In the genomic region with DNA sequence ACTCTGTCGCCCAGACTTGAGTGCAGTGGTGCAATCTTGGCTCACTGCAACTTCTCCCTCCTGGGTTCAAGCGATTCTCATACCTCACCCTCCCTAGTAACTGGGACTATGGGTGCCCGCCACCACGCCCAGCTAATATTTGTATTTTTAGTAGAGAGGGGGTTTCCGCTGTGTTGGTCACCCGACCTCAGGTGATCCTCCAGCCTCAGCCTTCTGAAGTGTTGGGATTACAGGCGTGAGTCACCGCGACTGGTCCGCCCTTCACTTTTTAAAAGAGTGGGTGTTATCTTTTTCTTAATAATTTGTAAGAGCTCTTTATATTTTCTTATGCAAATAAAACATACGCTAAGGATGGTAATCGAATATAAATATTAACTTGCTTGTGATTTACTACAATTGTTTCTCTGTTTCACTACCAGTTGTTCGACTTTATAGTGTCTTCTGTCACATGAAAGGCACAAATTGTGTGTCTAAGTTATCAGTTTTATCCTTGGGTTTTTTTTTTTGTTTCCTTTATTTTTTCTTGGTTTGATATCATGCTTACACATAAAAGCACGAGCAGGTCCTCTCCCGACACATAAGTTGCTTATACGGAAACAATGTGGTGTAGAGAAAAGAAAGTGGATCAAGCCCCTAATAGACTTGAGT, we compare ENCODE assay signal across 8 cellular contexts. TPM values are rescaled to one million over a fixed set of nuclear protein-coding genes. Genes with fewer than 3 reads are reported as not detected.
DNase-seq lines count a peak whose midpoint lies in the region; ATAC-seq and TF ChIP-seq lines count a peak whose summit lies in the region.

No MANE protein-coding gene starts in this region.

- BruUV-seq in OCI-LY7 (replicated peaks; lab: Mats Ljungman, UMichigan), result no TSS peak

- H3K27me3 ChIP-seq in CD8-positive, alpha-beta memory T cell (ENCODE audit: insufficient read depth, low read length, poor library complexity, severe bottlenecking), result no peaks in the 10 kb centered on the region

- peak overlapping the region; percentile 97 for H2AFZ ChIP-seq in OCI-LY7 (ENCODE audit: low read length)

- intact Hi-C loops in OCI-LY7 (cut with micrococcal nuclease; ENCODE audit: unreplicated experiment) (loop anchor here (2.0 to 10.0 kb wide), 4 partner anchors 49 to 487 kb away; partner anchors contain the start of gene MAP3K1), natural killer cell (cut with micrococcal nuclease) (loop anchor here (5.0 to 10.0 kb wide), 3 partner anchors 35 to 1177 kb away; partner anchors contain the start of gene IL6ST)

- peak overlapping the region; percentile 99 for H3K4me2 ChIP-seq in OCI-LY7 (ENCODE audit: low read length)

- no peaks in the 10 kb centered on the region for H3K9me3 Mint-ChIP-seq in CD8-positive, alpha-beta memory T cell
- H3K9me3 Mint-ChIP-seq in central memory CD8-positive, alpha-beta T cell, result no peaks in the 10 kb centered on the region
- no peaks in the 10 kb centered on the region for H3K9me3 Mint-ChIP-seq in natural killer cell

- CTCF ChIA-PET in CD8-positive, alpha-beta memory T cell (lab: Charles Lee), result no interaction called here
- CTCF ChIA-PET in OCI-LY7 (lab: Charles Lee; ENCODE audit: unreplicated experiment), result no interaction called here

- peak overlapping the region; percentile 97 for H3K27ac ChIP-seq in CD8-positive, alpha-beta memory T cell (ENCODE audit: low read depth, low read length)
- H3K27ac ChIP-seq in OCI-LY7 (ENCODE audit: low read depth, low read length, poor library complexity, severe bottlenecking), result peak overlapping the region; percentile 93

- TF ChIP-seq CTCF in OCI-LY7 (conservative IDR thresholded peaks at IDR 0.05; ENCODE audit: low read length) (no peak), natural killer cell (IDR thresholded peaks at IDR 0.05) (no peak)

- DNase-seq in CD8-positive, alpha-beta memory T cell, result peak in 3 of 5 donors; percentile 13 to 51 (median 26)
- DNase-seq in OCI-LY7 (ENCODE audit: low spot score) (no peak), natural killer cell (no peak), activated gamma-delta T cell treated with Interleukin-2 at 50 U/mL for 16 hours (no peak), D341Med (ENCODE audit: low spot score) (no peak), NCI-H446 treated with DMSO at 0.1 percent for 48 hours (lab: John Stamatoyannopoulos, UW) (no peak)
- no peak for DNase-seq in central memory CD8-positive, alpha-beta T cell (ENCODE audit: low spot score in 2 of 2)

- no peaks in the 10 kb centered on the region for H3K9me2 ChIP-seq in OCI-LY7 (ENCODE audit: insufficient read depth, low read length)

- H3K79me2 ChIP-seq in OCI-LY7 (ENCODE audit: insufficient read depth, low read depth, low read length), result peaks cover 44% of the 10 kb centered on the region

- H3K27me3 Mint-ChIP-seq in CD8-positive, alpha-beta memory T cell, result no peaks in the 10 kb centered on the region
- H3K27me3 Mint-ChIP-seq in central memory CD8-positive, alpha-beta T cell, result no peaks in the 10 kb centered on the region
- H3K27me3 Mint-ChIP-seq in natural killer cell (ENCODE audit: low read depth in 2 of 2), result no peaks in the 10 kb centered on the region

- peaks cover 0 to 39% (median 3%) of the 10 kb centered on the region in 3 donors for H3K36me3 Mint-ChIP-seq in CD8-positive, alpha-beta memory T cell
- peaks cover 44% of the 10 kb centered on the region for H3K36me3 Mint-ChIP-seq in central memory CD8-positive, alpha-beta T cell (ENCODE audit: insufficient read depth)
- no peaks in the 10 kb centered on the region for H3K36me3 Mint-ChIP-seq in natural killer cell

- POLR2A ChIA-PET in CD8-positive, alpha-beta memory T cell (lab: Charles Lee), result no interaction called here
- POLR2A ChIA-PET in OCI-LY7 (lab: Charles Lee), result interaction anchor here (0.5 to 1.1 kb wide), 7 partner anchors 9 to 436 kb away, joined by 3 to 7 read pairs (median 4); no protein-coding TSS in a partner anchor

- H3K4me3 ChIP-seq in CD8-positive, alpha-beta memory T cell (ENCODE audit: low read length), result peak overlapping the region; percentile 95
- peak overlapping the region; percentile 93 for H3K4me3 ChIP-seq in OCI-LY7 (ENCODE audit: low read depth, low read length, poor library complexity, severe bottlenecking)

- H3K36me3 ChIP-seq in CD8-positive, alpha-beta memory T cell (ENCODE audit: insufficient read depth, low read length), result no peaks in the 10 kb centered on the region
- peaks cover 16% of the 10 kb centered on the region for H3K36me3 ChIP-seq in OCI-LY7 (ENCODE audit: insufficient read depth, low read length)

- no peak for ATAC-seq in central memory CD8-positive, alpha-beta T cell (replicated peaks; ENCODE audit: extremely low read depth, poor library complexity, severe bottlenecking)
- ATAC-seq in natural killer cell (no peak), GM18868 (IDR thresholded peaks at IDR 0.05; ENCODE audit: unreplicated experiment) (no peak)

- H3K4me1 Mint-ChIP-seq in CD8-positive, alpha-beta memory T cell, result peaks cover 30 to 37% (median 33%) of the 10 kb centered on the region in 3 donors
- peaks cover 27% of the 10 kb centered on the region for H3K4me1 Mint-ChIP-seq in central memory CD8-positive, alpha-beta T cell
- H3K4me1 Mint-ChIP-seq in natural killer cell, result peaks cover 36 to 39% of the 10 kb centered on the region in 2 donors

- peaks cover 25% of the 10 kb centered on the region for H4K20me1 ChIP-seq in OCI-LY7 (ENCODE audit: insufficient read depth, low read length)

- peak overlapping the region; percentile 95 to 100 (median 99) for H3K27ac Mint-ChIP-seq in CD8-positive, alpha-beta memory T cell
- peak overlapping the region; percentile 94 for H3K27ac Mint-ChIP-seq in central memory CD8-positive, alpha-beta T cell (ENCODE audit: low read depth)
- peak overlapping the region; percentile 98 to 100 for H3K27ac Mint-ChIP-seq in natural killer cell

- peak overlapping the region; percentile 91 to 100 (median 98) for H3K4me3 Mint-ChIP-seq in CD8-positive, alpha-beta memory T cell
- peak overlapping the region; percentile 91 for H3K4me3 Mint-ChIP-seq in central memory CD8-positive, alpha-beta T cell
- peak overlapping the region; percentile 98 for H3K4me3 Mint-ChIP-seq in natural killer cell

- H3K4me1 ChIP-seq in CD8-positive, alpha-beta memory T cell (ENCODE audit: insufficient read depth, low read length), result peaks cover 17% of the 10 kb centered on the region
- H3K4me1 ChIP-seq in OCI-LY7 (ENCODE audit: insufficient read depth, low read length, poor library complexity, severe bottlenecking), result peaks cover 7% of the 10 kb centered on the region

- no peaks in the 10 kb centered on the region for H3K9me3 ChIP-seq in CD8-positive, alpha-beta memory T cell (ENCODE audit: low read length)
- no peaks in the 10 kb centered on the region for H3K9me3 ChIP-seq in OCI-LY7 (ENCODE audit: low read length)

RNA-seq across cellular contexts. Expression of gene GPBP1, which starts 1.9 kb away (rescaled TPM):
- 10 to 100 TPM; 77.7 to 81.9 TPM for total RNA-seq in CD8-positive, alpha-beta memory T cell
- polyA plus RNA-seq in CD8-positive, alpha-beta memory T cell, result 101 TPM
- total RNA-seq in OCI-LY7 (2014; rRNA removed; shearing (Covaris generic)), result 77.0 and 96.6 TPM in 2 replicates
- total RNA-seq in OCI-LY7 (2022) (99.2 and 109 TPM in 2 replicates), natural killer cell (100 to 1,000 TPM; 104 to 130 (median 118) TPM)

Comparison
In these comparisons a context has a peak if more than half of its experiments do, and no peak if none do; other contexts are left out.
1. DNase-seq: peak in CD8-positive, alpha-beta memory T cell (3 of 5); none in OCI-LY7 (single experiment), central memory CD8-positive, alpha-beta T cell (0 of 2), natural killer cell (single experiment), activated gamma-delta T cell treated with Interleukin-2 at 50 U/mL for 16 hours (single experiment), D341Med (single experiment) and NCI-H446 treated with DMSO at 0.1 percent for 48 hours (single experiment).
2. Peak in every context shown above with its lines, with median percentiles within 50 percentile points of each other: H3K27ac Mint-ChIP-seq and H3K4me3 Mint-ChIP-seq.